In genomic region chr9:137107312-137107921, GRCh38 we compare ENCODE assay signal across 25 cellular contexts. TPM values are rescaled to one million over a fixed set of nuclear protein-coding genes. Genes with fewer than 3 reads are reported as not detected.
DNase-seq lines count a peak whose midpoint lies in the region; ATAC-seq, FAIRE-seq and TF ChIP-seq lines count a peak whose summit lies in the region.
"Had no signal": no experiment of that assay in that cellular context is flagged by ENCODE, and none has a peak within 500 bp of the region (broad histone marks: within the 10 kb centered on the region; RNA-seq: fewer than 3 reads in every experiment).

No MANE protein-coding gene starts in this region.

- no peak for TF ChIP-seq EP300 in HepG2 (IDR thresholded peaks at IDR 0.05; ENCODE audit: low read depth in 2 of 2, low read length in 2 of 2)
- TF ChIP-seq EP300 in HepG2 (CRISPR knock-in tag; IDR thresholded peaks at IDR 0.05; ENCODE audit: borderline replicate concordance): no peak

- CTCF ChIA-PET in RWPE1 (lab: Yijun Ruan, JAX) (interaction anchor here (0.6 to 1.3 kb wide), 6 partner anchors 38 to 196 kb away, joined by 3 to 6 read pairs (median 4); partner anchors contain the start of gene NPDC1), HepG2 (lab: Yijun Ruan, JAX; ENCODE audit: low intra/inter-chr PET ratio, low total read pairs) (no interaction called here)

- H3K36me3 ChIP-seq in HepG2 (replicated peaks in 1 of 2; ENCODE audit: control insufficient read depth in 1 of 2, insufficient read depth in 2 of 2, low read length in 2 of 2): peaks cover 23 to 36% of the 10 kb centered on the region in 2 experiments
- H3K36me3 ChIP-seq in hepatocyte (replicated peaks; ENCODE audit: insufficient read depth, low read depth): no peaks in the 10 kb centered on the region

- H3K4me3 ChIP-seq in HepG2 (replicated peaks in 1 of 3; ENCODE audit: insufficient read depth in 1 of 3, low read depth in 2 of 3, low read length in 3 of 3) (no peak overlapping the region), hepatocyte (no peak overlapping the region)
- H3K4me3 ChIP-seq: PC-9, SK-N-MC had no signal

- H3K4me2 ChIP-seq in HepG2 (ENCODE audit: low read depth, low read length) (no peak overlapping the region), hepatocyte (no peak overlapping the region)
- H3K4me2 ChIP-seq: PC-9 had no signal

- no peak for FAIRE-seq in HepG2 (lab: Jason Lieb, UNC)

- WGBS in HepG2 (ENCODE audit: low lambda C conversion rate): 76% methylated on average over 18 of the region's 27 CpGs
- 95% methylated on average over 26 of the region's 27 CpGs for WGBS in hepatocyte (ENCODE audit: low lambda C conversion rate, missing lambda C conversion rate)

- intact Hi-C loops in HepG2 (cut with micrococcal nuclease; ENCODE audit: unreplicated experiment): no loop called here

- H3K9me3 ChIP-seq in HepG2 (ENCODE audit: low read length) (no peaks in the 10 kb centered on the region), hepatocyte (ENCODE audit: low read depth) (no peaks in the 10 kb centered on the region)
- H3K9me3 ChIP-seq: Caco-2 had no signal

- no peaks in the 10 kb centered on the region for H4K20me1 ChIP-seq in HepG2 (ENCODE audit: insufficient read depth, low read length)
- no peaks in the 10 kb centered on the region for H4K20me1 ChIP-seq in hepatocyte (ENCODE audit: insufficient read depth, poor library complexity, severe bottlenecking)

- TF ChIP-seq POLR2A in GM19099 (IDR thresholded peaks at IDR 0.05; ENCODE audit: extremely low read depth, insufficient read length, low read depth): peak; percentile 22
- TF ChIP-seq POLR2A in HepG2 (IDR thresholded peaks at IDR 0.05; ENCODE audit: insufficient read depth in 1 of 2, low read depth in 2 of 2, low read length in 2 of 2): no peak

- H3K27me3 ChIP-seq in HepG2 (ENCODE audit: control insufficient read depth in 1 of 2, insufficient read depth in 2 of 2, low read length in 2 of 2) (no peaks in the 10 kb centered on the region), hepatocyte (no peaks in the 10 kb centered on the region)

- no peak overlapping the region for H3K9ac ChIP-seq in HepG2 (ENCODE audit: insufficient read depth, low read depth, low read length)

- TF ChIP-seq RAD21 in HepG2 (CRISPR knock-in tag; IDR thresholded peaks at IDR 0.05): no peak

- H2AFZ ChIP-seq in HepG2 (ENCODE audit: low read length) (no peak overlapping the region), hepatocyte (no peak overlapping the region)
- H2AFZ ChIP-seq: PC-9 had no signal

- peak overlapping the region; percentile 8; the same call in 1 of the 2 replicates for H3K27ac ChIP-seq in RWPE1
- H3K27ac ChIP-seq in HepG2 (ENCODE audit: extremely low read length, insufficient read depth, low read length): no peak overlapping the region
- H3K27ac ChIP-seq in caudate nucleus (ENCODE audit: low read depth, low read length): no peak overlapping the region
- H3K27ac ChIP-seq in hepatocyte: no peak overlapping the region
- H3K27ac ChIP-seq: PC-9, SK-N-MC had no signal

- ATAC-seq in HepG2: no peak
- ATAC-seq: CD8-positive, alpha-beta T cell had no signal

- in situ Hi-C loops in HepG2 (cut with HindIII; ENCODE audit: extremely low pct_ligation_motif_present, low pct_unique_long_range_greater_than_20kb): no loop called here

- no peaks in the 10 kb centered on the region for H3K79me2 ChIP-seq in HepG2 (ENCODE audit: insufficient read depth, low read length)
- no peaks in the 10 kb centered on the region for H3K79me2 ChIP-seq in hepatocyte

- DNase-seq in D341Med (ENCODE audit: low spot score): peak; percentile 44
- DNase-seq in RWPE1 (ENCODE audit: low spot score): no peak
- no peak for DNase-seq in HepG2 (ENCODE audit: low spot score)
- no peak for DNase-seq in caudate nucleus (lab: John Stamatoyannopoulos, UW)
- no peak for DNase-seq in hepatocyte (ENCODE audit: low spot score)
- no peak for DNase-seq in DMS79 treated with DMSO at 0.1 percent for 48 hours (lab: John Stamatoyannopoulos, UW)
- no peak for DNase-seq in stimulated activated CD4-positive, alpha-beta T cell treated with anti-CD3 and anti-CD28 coated beads, Interleukin-4, amount 100 ng/mL, for 4 hours
- DNase-seq: C1 segment of cervical spinal cord; Caco-2; CD8-positive, alpha-beta T cell; DND-41; GOT3; HCEC 1CT; MV-4-11; NCI-H1105; NCI-H1436 treated with DMSO at 0.1 percent for 48 hours; NCI-H1930; NCI-H2107; NCI-H446 treated with DMSO at 0.1 percent for 48 hours; NCI-H526 treated with DMSO at 0.1 percent for 48 hours; PC-9; RPMI8226; SHP77 treated with DMSO at 0.1 percent for 48 hours had no signal

- BruUV-seq in HepG2 (replicated peaks; lab: Mats Ljungman, UMichigan): no TSS peak

- no peaks in the 10 kb centered on the region for H3K9me2 ChIP-seq in hepatocyte (replicated peaks; ENCODE audit: insufficient read depth)

- POLR2A ChIA-PET in RWPE1 (lab: Yijun Ruan, JAX; ENCODE audit: low non-redundant PET): interaction anchor here (1.2 kb wide), 1 partner anchor 22 kb away, joined by 3 read pairs; no protein-coding TSS in a partner anchor
- POLR2A ChIA-PET in HepG2 (lab: Yijun Ruan, JAX): interaction anchor here (1.1 kb wide), 1 partner anchor 21 kb away, joined by 4 read pairs; the partner anchor contains the start of gene MAN1B1

- peaks cover 28% of the 10 kb centered on the region for H3K4me1 ChIP-seq in HepG2 (ENCODE audit: insufficient read depth, low read length)
- H3K4me1 ChIP-seq in hepatocyte (ENCODE audit: insufficient read depth): no peaks in the 10 kb centered on the region
- H3K4me1 ChIP-seq: Caco-2 had no signal

- no peak for TF ChIP-seq CTCF in RWPE1 (conservative IDR thresholded peaks at IDR 0.05; ENCODE audit: low read depth)
- 0 out of 2 replicates have a peak, but pooled peaks have one; percentile 3 for TF ChIP-seq CTCF in HepG2 (CRISPR knock-in tag; IDR thresholded peaks at IDR 0.05)
- no peak for TF ChIP-seq CTCF in hepatocyte (IDR thresholded peaks at IDR 0.05; ENCODE audit: poor library complexity)

RNA-seq across cellular contexts. Expression of gene DPP7, which starts 7.1 kb away (rescaled TPM):
- total RNA-seq in HepG2 (2016; rRNA removed; fragmentation: Illumina TruSeq; extraction: Trizol): 0.66 and 1.2 TPM in 2 replicates
- 0.91 and 1.4 TPM in 2 replicates for total RNA-seq in HepG2 (2016; cell fraction: cytosol; rRNA removed; fragmentation: Illumina TruSeq; extraction: Trizol; ENCODE audit: low read depth)
- 0.65 and 0.95 TPM in 2 replicates for total RNA-seq in HepG2 (2016; cell fraction: insoluble cytoplasmic fraction; rRNA removed; fragmentation: Illumina TruSeq; extraction: Trizol)
- total RNA-seq in HepG2 (2016; cell fraction: membrane; rRNA removed; fragmentation: Illumina TruSeq; extraction: Trizol): 0.83 TPM in 2 replicates
- 0.97 and 1.4 TPM in 2 replicates for total RNA-seq in HepG2 (2016; cell fraction: nucleus; rRNA removed; fragmentation: Illumina TruSeq; extraction: Trizol)
- polyA plus RNA-seq in HepG2 (2011; rRNA removed): 4.5 and 6.5 TPM in 2 replicates
- 1.9 and 3.2 TPM in 2 replicates for polyA plus RNA-seq in HepG2 (2011; cell fraction: cytosol; rRNA removed)
- 28.6 and 38.6 TPM in 2 replicates for polyA plus RNA-seq in HepG2 (2011; cell fraction: nucleus; rRNA removed)
- 3.1 and 4.5 TPM in 2 replicates for polyA plus RNA-seq in HepG2 (2012)
- polyA plus RNA-seq in HepG2 (2016; cell fraction: cytosol; fragmentation: Illumina TruSeq; extraction: Trizol; ENCODE audit: low read depth): 0.95 and 1.3 TPM in 2 replicates
- polyA plus RNA-seq in HepG2 (2016; cell fraction: insoluble cytoplasmic fraction; fragmentation: Illumina TruSeq; extraction: Trizol; ENCODE audit: low read depth): 0.72 and 1.0 TPM in 2 replicates
- 0.70 and 0.74 TPM in 2 replicates for polyA plus RNA-seq in HepG2 (2016; cell fraction: membrane; fragmentation: Illumina TruSeq; extraction: Trizol; ENCODE audit: low read depth)
- polyA plus RNA-seq in HepG2 (2016; cell fraction: nucleus; fragmentation: Illumina TruSeq; extraction: Trizol; ENCODE audit: insufficient read depth, low read depth): 4.6 and 5.3 TPM in 2 replicates
- polyA minus RNA-seq in HepG2 (2011; rRNA and poly(A)+ RNA removed; ENCODE audit: low replicate concordance): 3.4 and 95.8 TPM in 2 replicates
- 1.5 and 1.6 TPM in 2 replicates for polyA minus RNA-seq in HepG2 (2011; cell fraction: cytosol; rRNA and poly(A)+ RNA removed)
- polyA minus RNA-seq in HepG2 (2011; cell fraction: nucleus; rRNA and poly(A)+ RNA removed): 1.9 and 2.3 TPM in 2 replicates
- 206 and 207 TPM in 2 replicates for total RNA-seq in hepatocyte
- 544 and 678 TPM in 2 replicates for polyA plus RNA-seq in hepatocyte

RNA-seq across cellular contexts. Expression of gene MAN1B1, which starts 20.6 kb away (rescaled TPM):
- 19.0 and 48.9 TPM in 2 replicates for total RNA-seq in HepG2 (2016; rRNA removed; fragmentation: Illumina TruSeq; extraction: Trizol)
- 9.3 and 10.3 TPM in 2 replicates for total RNA-seq in HepG2 (2016; cell fraction: cytosol; rRNA removed; fragmentation: Illumina TruSeq; extraction: Trizol; ENCODE audit: low read depth)
- total RNA-seq in HepG2 (2016; cell fraction: insoluble cytoplasmic fraction; rRNA removed; fragmentation: Illumina TruSeq; extraction: Trizol): 17.2 and 48.2 TPM in 2 replicates
- total RNA-seq in HepG2 (2016; cell fraction: membrane; rRNA removed; fragmentation: Illumina TruSeq; extraction: Trizol): 17.0 and 19.9 TPM in 2 replicates
- total RNA-seq in HepG2 (2016; cell fraction: nucleus; rRNA removed; fragmentation: Illumina TruSeq; extraction: Trizol): 44.7 and 51.0 TPM in 2 replicates
- 59.5 and 60.6 TPM in 2 replicates for polyA plus RNA-seq in HepG2 (2011; rRNA removed)
- 48.6 and 64.5 TPM in 2 replicates for polyA plus RNA-seq in HepG2 (2011; cell fraction: cytosol; rRNA removed)
- 146 and 162 TPM in 2 replicates for polyA plus RNA-seq in HepG2 (2011; cell fraction: nucleus; rRNA removed)
- 30.5 and 38.6 TPM in 2 replicates for polyA plus RNA-seq in HepG2 (2012)
- polyA plus RNA-seq in HepG2 (2016; cell fraction: cytosol; fragmentation: Illumina TruSeq; extraction: Trizol; ENCODE audit: low read depth): 6.7 and 6.8 TPM in 2 replicates
- polyA plus RNA-seq in HepG2 (2016; cell fraction: insoluble cytoplasmic fraction; fragmentation: Illumina TruSeq; extraction: Trizol; ENCODE audit: low read depth): 16.2 and 18.3 TPM in 2 replicates
- polyA plus RNA-seq in HepG2 (2016; cell fraction: membrane; fragmentation: Illumina TruSeq; extraction: Trizol; ENCODE audit: low read depth): 11.2 and 12.8 TPM in 2 replicates
- 78.7 and 83.1 TPM in 2 replicates for polyA plus RNA-seq in HepG2 (2016; cell fraction: nucleus; fragmentation: Illumina TruSeq; extraction: Trizol; ENCODE audit: insufficient read depth, low read depth)
- polyA minus RNA-seq in HepG2 (2011; rRNA and poly(A)+ RNA removed; ENCODE audit: low replicate concordance): 71.9 and 74.1 TPM in 2 replicates
- 24.7 and 26.8 TPM in 2 replicates for polyA minus RNA-seq in HepG2 (2011; cell fraction: cytosol; rRNA and poly(A)+ RNA removed)
- 40.9 and 45.3 TPM in 2 replicates for polyA minus RNA-seq in HepG2 (2011; cell fraction: nucleus; rRNA and poly(A)+ RNA removed)
- total RNA-seq in hepatocyte: 54.6 and 60.8 TPM in 2 replicates
- 94.2 and 101 TPM in 2 replicates for polyA plus RNA-seq in hepatocyte

RNA-seq across cellular contexts. Expression of gene UAP1L1, which starts 30.1 kb away (rescaled TPM):
- total RNA-seq in HepG2 (2016; rRNA removed; fragmentation: Illumina TruSeq; extraction: Trizol): 6.2 and 6.4 TPM in 2 replicates
- total RNA-seq in HepG2 (2016; cell fraction: cytosol; rRNA removed; fragmentation: Illumina TruSeq; extraction: Trizol; ENCODE audit: low read depth): 1.7 and 1.8 TPM in 2 replicates
- 4.5 and 6.7 TPM in 2 replicates for total RNA-seq in HepG2 (2016; cell fraction: insoluble cytoplasmic fraction; rRNA removed; fragmentation: Illumina TruSeq; extraction: Trizol)
- total RNA-seq in HepG2 (2016; cell fraction: membrane; rRNA removed; fragmentation: Illumina TruSeq; extraction: Trizol): 3.0 and 3.1 TPM in 2 replicates
- total RNA-seq in HepG2 (2016; cell fraction: nucleus; rRNA removed; fragmentation: Illumina TruSeq; extraction: Trizol): 4.9 and 5.4 TPM in 2 replicates
- polyA plus RNA-seq in HepG2 (2011; rRNA removed): 5.4 and 6.0 TPM in 2 replicates
- 3.8 and 4.1 TPM in 2 replicates for polyA plus RNA-seq in HepG2 (2011; cell fraction: cytosol; rRNA removed)
- polyA plus RNA-seq in HepG2 (2011; cell fraction: nucleus; rRNA removed): 43.5 and 57.7 TPM in 2 replicates
- polyA plus RNA-seq in HepG2 (2012): 4.9 and 5.0 TPM in 2 replicates
- polyA plus RNA-seq in HepG2 (2016; cell fraction: cytosol; fragmentation: Illumina TruSeq; extraction: Trizol; ENCODE audit: low read depth): 1.1 and 1.2 TPM in 2 replicates
- polyA plus RNA-seq in HepG2 (2016; cell fraction: insoluble cytoplasmic fraction; fragmentation: Illumina TruSeq; extraction: Trizol; ENCODE audit: low read depth): 6.4 and 8.8 TPM in 2 replicates
- 3.0 and 3.6 TPM in 2 replicates for polyA plus RNA-seq in HepG2 (2016; cell fraction: membrane; fragmentation: Illumina TruSeq; extraction: Trizol; ENCODE audit: low read depth)
- 22.7 and 23.1 TPM in 2 replicates for polyA plus RNA-seq in HepG2 (2016; cell fraction: nucleus; fragmentation: Illumina TruSeq; extraction: Trizol; ENCODE audit: insufficient read depth, low read depth)
- 2.2 and 5.1 TPM in 2 replicates for polyA minus RNA-seq in HepG2 (2011; rRNA and poly(A)+ RNA removed; ENCODE audit: low replicate concordance)
- 3.0 and 3.2 TPM in 2 replicates for polyA minus RNA-seq in HepG2 (2011; cell fraction: cytosol; rRNA and poly(A)+ RNA removed)
- 5.6 and 7.1 TPM in 2 replicates for polyA minus RNA-seq in HepG2 (2011; cell fraction: nucleus; rRNA and poly(A)+ RNA removed)
- total RNA-seq in hepatocyte: 11.2 and 15.6 TPM in 2 replicates
- polyA plus RNA-seq in hepatocyte: 39.1 and 40.1 TPM in 2 replicates

RNA-seq across cellular contexts. Expression of gene GRIN1, which starts 31.5 kb away (rescaled TPM):
- total RNA-seq in HepG2 (2016; rRNA removed; fragmentation: Illumina TruSeq; extraction: Trizol) (not detected in 2 replicates), hepatocyte (not detected in 2 replicates)
- not detected in 2 replicates for total RNA-seq in HepG2 (2016; cell fraction: cytosol; rRNA removed; fragmentation: Illumina TruSeq; extraction: Trizol; ENCODE audit: low read depth)
- not detected in 2 replicates for total RNA-seq in HepG2 (2016; cell fraction: insoluble cytoplasmic fraction; rRNA removed; fragmentation: Illumina TruSeq; extraction: Trizol)
- total RNA-seq in HepG2 (2016; cell fraction: membrane; rRNA removed; fragmentation: Illumina TruSeq; extraction: Trizol): not detected in 2 replicates
- 0.09 TPM in 1 of 2 replicates, not detected in the other for total RNA-seq in HepG2 (2016; cell fraction: nucleus; rRNA removed; fragmentation: Illumina TruSeq; extraction: Trizol)
- polyA plus RNA-seq in HepG2 (2011; rRNA removed) (0.05 and 0.13 TPM in 2 replicates), hepatocyte (not detected in 2 replicates)
- 0.04 and 0.16 TPM in 2 replicates for polyA plus RNA-seq in HepG2 (2011; cell fraction: cytosol; rRNA removed)
- 0.64 and 1.3 TPM in 2 replicates for polyA plus RNA-seq in HepG2 (2011; cell fraction: nucleus; rRNA removed)
- polyA plus RNA-seq in HepG2 (2012): 0.32 and 0.40 TPM in 2 replicates
- polyA plus RNA-seq in HepG2 (2016; cell fraction: cytosol; fragmentation: Illumina TruSeq; extraction: Trizol; ENCODE audit: low read depth): not detected in 2 replicates
- polyA plus RNA-seq in HepG2 (2016; cell fraction: insoluble cytoplasmic fraction; fragmentation: Illumina TruSeq; extraction: Trizol; ENCODE audit: low read depth): not detected in 2 replicates
- not detected in 2 replicates for polyA plus RNA-seq in HepG2 (2016; cell fraction: membrane; fragmentation: Illumina TruSeq; extraction: Trizol; ENCODE audit: low read depth)
- not detected in 2 replicates for polyA plus RNA-seq in HepG2 (2016; cell fraction: nucleus; fragmentation: Illumina TruSeq; extraction: Trizol; ENCODE audit: insufficient read depth, low read depth)
- 0.05 and 0.06 TPM in 2 replicates for polyA minus RNA-seq in HepG2 (2011; rRNA and poly(A)+ RNA removed; ENCODE audit: low replicate concordance)
- polyA minus RNA-seq in HepG2 (2011; cell fraction: cytosol; rRNA and poly(A)+ RNA removed): not detected in 2 replicates
- 0.39 TPM in 1 of 2 replicates, not detected in the other for polyA minus RNA-seq in HepG2 (2011; cell fraction: nucleus; rRNA and poly(A)+ RNA removed)
- total RNA-seq: CD8-positive, alpha-beta T cell; PC-9 had no signal

RNA-seq across cellular contexts. Expression of gene SAPCD2, which starts 37.1 kb away (rescaled TPM):
- total RNA-seq in HepG2 (2016; rRNA removed; fragmentation: Illumina TruSeq; extraction: Trizol) (35.9 and 42.8 TPM in 2 replicates), hepatocyte (4.6 and 7.5 TPM in 2 replicates)
- total RNA-seq in HepG2 (2016; cell fraction: cytosol; rRNA removed; fragmentation: Illumina TruSeq; extraction: Trizol; ENCODE audit: low read depth): 7.0 and 7.1 TPM in 2 replicates
- 34.9 and 42.2 TPM in 2 replicates for total RNA-seq in HepG2 (2016; cell fraction: insoluble cytoplasmic fraction; rRNA removed; fragmentation: Illumina TruSeq; extraction: Trizol)
- total RNA-seq in HepG2 (2016; cell fraction: membrane; rRNA removed; fragmentation: Illumina TruSeq; extraction: Trizol): 29.9 and 31.6 TPM in 2 replicates
- total RNA-seq in HepG2 (2016; cell fraction: nucleus; rRNA removed; fragmentation: Illumina TruSeq; extraction: Trizol): 23.7 and 28.1 TPM in 2 replicates
- polyA plus RNA-seq in HepG2 (2011; rRNA removed) (18.7 and 21.9 TPM in 2 replicates), hepatocyte (4.8 and 5.6 TPM in 2 replicates)
- 16.4 and 40.1 TPM in 2 replicates for polyA plus RNA-seq in HepG2 (2011; cell fraction: cytosol; rRNA removed)
- 28.3 and 52.1 TPM in 2 replicates for polyA plus RNA-seq in HepG2 (2011; cell fraction: nucleus; rRNA removed)
- 12.0 and 19.0 TPM in 2 replicates for polyA plus RNA-seq in HepG2 (2012)
- 6.8 and 7.6 TPM in 2 replicates for polyA plus RNA-seq in HepG2 (2016; cell fraction: cytosol; fragmentation: Illumina TruSeq; extraction: Trizol; ENCODE audit: low read depth)
- 33.9 and 39.2 TPM in 2 replicates for polyA plus RNA-seq in HepG2 (2016; cell fraction: insoluble cytoplasmic fraction; fragmentation: Illumina TruSeq; extraction: Trizol; ENCODE audit: low read depth)
- 23.3 and 27.0 TPM in 2 replicates for polyA plus RNA-seq in HepG2 (2016; cell fraction: membrane; fragmentation: Illumina TruSeq; extraction: Trizol; ENCODE audit: low read depth)
- 44.9 and 46.9 TPM in 2 replicates for polyA plus RNA-seq in HepG2 (2016; cell fraction: nucleus; fragmentation: Illumina TruSeq; extraction: Trizol; ENCODE audit: insufficient read depth, low read depth)
- 38.7 and 55.4 TPM in 2 replicates for polyA minus RNA-seq in HepG2 (2011; rRNA and poly(A)+ RNA removed; ENCODE audit: low replicate concordance)
- polyA minus RNA-seq in HepG2 (2011; cell fraction: cytosol; rRNA and poly(A)+ RNA removed): 18.6 and 32.8 TPM in 2 replicates
- 7.3 and 8.6 TPM in 2 replicates for polyA minus RNA-seq in HepG2 (2011; cell fraction: nucleus; rRNA and poly(A)+ RNA removed)

Comparison
In these comparisons a context has a peak if more than half of its experiments do, and no peak if none do; other contexts are left out.
1. RNA of gene DPP7, which starts 7.1 kb away (total RNA-seq): 206 to 207 TPM in hepatocyte; 0.65 to 1.4 TPM in HepG2; every median in the first group is over 10 times any median in the second.